ENCODE assay signal across 19 cellular contexts in the genomic region with DNA sequence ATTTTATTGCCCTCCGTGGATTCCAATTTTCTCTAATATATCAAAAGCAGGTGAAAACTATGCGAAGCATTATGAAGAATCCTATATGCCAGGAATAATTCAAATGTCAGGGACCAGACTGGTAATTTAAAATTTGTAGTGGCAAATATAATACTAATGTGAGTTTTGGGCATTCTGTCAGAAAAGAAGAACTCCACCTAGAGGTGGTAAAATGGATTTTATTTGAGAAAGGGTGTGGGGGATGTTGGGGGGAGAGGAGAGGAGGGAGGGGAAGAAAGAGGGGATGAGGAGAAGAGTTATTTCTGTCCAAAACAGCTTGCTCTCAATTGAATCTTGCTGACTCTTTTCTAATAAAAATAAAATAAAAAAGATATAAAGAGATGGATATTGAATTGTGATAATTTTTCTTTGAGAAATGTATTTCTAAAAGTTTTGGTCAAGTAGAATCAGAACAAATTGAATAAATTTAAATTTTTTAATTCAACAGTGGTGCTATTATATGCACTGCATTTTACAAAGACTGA.
DNase-seq lines count a peak whose midpoint lies in the region; ATAC-seq and TF ChIP-seq lines count a peak whose summit lies in the region.
"Had no signal": no experiment of that assay in that cellular context is flagged by ENCODE, and none has a peak within 500 bp of the region (broad histone marks: within the 10 kb centered on the region; RNA-seq: fewer than 3 reads in every experiment).

No MANE protein-coding gene starts in this region.

- no peaks in the 10 kb centered on the region for H3K79me1 ChIP-seq in mesendoderm (ENCODE audit: low read length)

- no peak overlapping the region for H3K4me2 ChIP-seq in mesendoderm (ENCODE audit: low read length)

- no peaks in the 10 kb centered on the region for H3K36me3 ChIP-seq in mesendoderm (ENCODE audit: control insufficient read depth, insufficient read depth, low read length)
- H3K36me3 ChIP-seq in left lung: no peaks in the 10 kb centered on the region
- H3K36me3 ChIP-seq: tibial artery had no signal

- H3K9me3 ChIP-seq in left lung: peaks cover 0 to 15% of the 10 kb centered on the region in 2 donors
- H3K9me3 ChIP-seq: tibial artery had no signal

- H3K27ac ChIP-seq in mesendoderm (ENCODE audit: low read depth, low read length) (no peak overlapping the region), left lung (no peak overlapping the region)
- H3K27ac ChIP-seq: parathyroid adenoma, tibial artery had no signal

- H3K4me3 ChIP-seq in mesendoderm (ENCODE audit: low read length) (no peak overlapping the region), left lung (no peak overlapping the region)
- H3K4me3 ChIP-seq: tibial artery had no signal

- H3K9ac ChIP-seq in mesendoderm (ENCODE audit: low read length): no peak overlapping the region
- H3K9ac ChIP-seq: parathyroid adenoma had no signal

- H2BK15ac ChIP-seq in mesendoderm (replicated peaks; ENCODE audit: low read depth): no peak overlapping the region

- intact Hi-C loops in left lung (cut with DNase I): no loop called here

- H3K56ac ChIP-seq in mesendoderm (ENCODE audit: low read length): no peak overlapping the region

- no peak overlapping the region for H3K18ac ChIP-seq in mesendoderm (ENCODE audit: low read length)

- no peaks in the 10 kb centered on the region for H3K4me1 ChIP-seq in mesendoderm (ENCODE audit: control insufficient read depth, low read depth, low read length)
- H3K4me1 ChIP-seq in left lung: no peaks in the 10 kb centered on the region
- H3K4me1 ChIP-seq: parathyroid adenoma, tibial artery had no signal

- TF ChIP-seq EP300 in Ishikawa (IDR thresholded peaks at IDR 0.05; ENCODE audit: borderline replicate concordance): no peak

- H3K23ac ChIP-seq in mesendoderm (ENCODE audit: low read length): no peak overlapping the region

- H2BK5ac ChIP-seq in mesendoderm (ENCODE audit: low read length): no peak overlapping the region

- DNase-seq in ELR (ENCODE audit: low read depth): peak; percentile 8
- DNase-seq in SK-MEL-5 (ENCODE audit: low read depth, low spot score): peak; percentile 37
- DNase-seq in mesendoderm: peak; percentile 28
- no peak for DNase-seq in left lung
- DNase-seq in NCI-H2227 treated with DMSO at 0.1 percent for 48 hours (lab: John Stamatoyannopoulos, UW): no peak
- DNase-seq: activated CD4-positive, alpha-beta T cell treated with anti-CD3 and anti-CD28 coated beads for 4 hours; islet precursor cell; KG1; naive B cell; NCI-H2171; NCI-H526 treated with DMSO at 0.1 percent for 48 hours; stimulated activated CD4-positive, alpha-beta T cell treated with anti-CD3 and anti-CD28 coated beads, Interleukin-1b, Interleukin-23, amount 100 ng/mL, for 48 hours; stimulated activated naive CD8-positive, alpha-beta T cell treated with anti-CD3 and anti-CD28 coated beads, Interleukin-15, Interleukin-2, amounts not matched to agents 100 U/mL and 50 U/mL, for 24 hours; tibial artery had no signal

- TF ChIP-seq RAD21 in Ishikawa (IDR thresholded peaks at IDR 0.05; ENCODE audit: low read depth): peak; percentile 9; the same call in 1 of the 2 replicates

- H3K79me2 ChIP-seq in mesendoderm (ENCODE audit: control insufficient read depth, insufficient read depth, low read length): no peaks in the 10 kb centered on the region
- H3K79me2 ChIP-seq: parathyroid adenoma had no signal

- no peak overlapping the region for H4K8ac ChIP-seq in mesendoderm (ENCODE audit: low read depth, low read length)

- WGBS in mesendoderm (ENCODE audit: extremely low coverage, insufficient coverage, low lambda C conversion rate): no CpG with 5 or more reads among the region's 2 CpGs

- H2AK5ac ChIP-seq in mesendoderm (ENCODE audit: low read length): no peak overlapping the region

- no peak for ATAC-seq in HG02798 (IDR thresholded peaks at IDR 0.05; ENCODE audit: poor library complexity, unreplicated experiment)
- no peak for ATAC-seq in left lung
- no peak for ATAC-seq in HG03196 (IDR thresholded peaks at IDR 0.05; ENCODE audit: unreplicated experiment)
- ATAC-seq: activated naive CD4-positive, alpha-beta T cell treated with anti-CD3 and anti-CD28 coated beads, Interleukin-2, amount 50 U/mL, for 72 hours; stimulated activated naive CD8-positive, alpha-beta T cell treated with anti-CD3 and anti-CD28 coated beads, Interleukin-15, Interleukin-2, amounts not matched to agents 100 U/mL and 50 U/mL, for 24 hours had no signal

- no peak for TF ChIP-seq CTCF in left lung (IDR thresholded peaks at IDR 0.05)

- H3K4ac ChIP-seq in mesendoderm (ENCODE audit: low read depth, low read length): no peak overlapping the region

- H2BK120ac ChIP-seq in mesendoderm (ENCODE audit: low read depth, low read length): no peak overlapping the region

- no peak overlapping the region for H4K5ac ChIP-seq in mesendoderm (ENCODE audit: low read length)

- in situ Hi-C loops in SK-MEL-5 (cut with HindIII; ENCODE audit: low pct_unique_long_range_greater_than_20kb, low sequenced_read_pairs): no loop called here

- H3K27me3 ChIP-seq in mesendoderm (ENCODE audit: insufficient read depth, low read length, poor library complexity): no peaks in the 10 kb centered on the region
- H3K27me3 ChIP-seq in left lung: no peaks in the 10 kb centered on the region
- H3K27me3 ChIP-seq: tibial artery had no signal

TF ChIP-seq in Ishikawa, 13 proteins besides CTCF, POLR2A, EP300 and RAD21:
- TF ChIP-seq YY1 (IDR thresholded peaks at IDR 0.05; ENCODE audit: low read depth) (no peak), CEBPB (IDR thresholded peaks at IDR 0.05) (no peak), TAF1 (IDR thresholded peaks at IDR 0.05; ENCODE audit: low read depth) (no peak), ZBTB7A (IDR thresholded peaks at IDR 0.05; ENCODE audit: low read depth) (no peak), CREB1 (IDR thresholded peaks at IDR 0.05; ENCODE audit: low read depth) (no peak), TCF12 (IDR thresholded peaks at IDR 0.05; ENCODE audit: low read depth) (no peak), TEAD4 (IDR thresholded peaks at IDR 0.05) (no peak), EGR1 (IDR thresholded peaks at IDR 0.05) (no peak), NFIC (IDR thresholded peaks at IDR 0.05) (no peak), FOXM1 (IDR thresholded peaks at IDR 0.05; ENCODE audit: borderline replicate concordance, low read depth) (no peak)
- TF ChIP-seq, protein P1, sequence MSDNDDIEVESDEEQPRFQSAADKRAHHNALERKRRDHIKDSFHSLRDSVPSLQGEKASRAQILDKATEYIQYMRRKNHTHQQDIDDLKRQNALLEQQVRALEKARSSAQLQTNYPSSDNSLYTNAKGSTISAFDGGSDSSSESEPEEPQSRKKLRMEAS (IDR thresholded peaks at IDR 0.05): no peak
- TF ChIP-seq, protein P2, sequence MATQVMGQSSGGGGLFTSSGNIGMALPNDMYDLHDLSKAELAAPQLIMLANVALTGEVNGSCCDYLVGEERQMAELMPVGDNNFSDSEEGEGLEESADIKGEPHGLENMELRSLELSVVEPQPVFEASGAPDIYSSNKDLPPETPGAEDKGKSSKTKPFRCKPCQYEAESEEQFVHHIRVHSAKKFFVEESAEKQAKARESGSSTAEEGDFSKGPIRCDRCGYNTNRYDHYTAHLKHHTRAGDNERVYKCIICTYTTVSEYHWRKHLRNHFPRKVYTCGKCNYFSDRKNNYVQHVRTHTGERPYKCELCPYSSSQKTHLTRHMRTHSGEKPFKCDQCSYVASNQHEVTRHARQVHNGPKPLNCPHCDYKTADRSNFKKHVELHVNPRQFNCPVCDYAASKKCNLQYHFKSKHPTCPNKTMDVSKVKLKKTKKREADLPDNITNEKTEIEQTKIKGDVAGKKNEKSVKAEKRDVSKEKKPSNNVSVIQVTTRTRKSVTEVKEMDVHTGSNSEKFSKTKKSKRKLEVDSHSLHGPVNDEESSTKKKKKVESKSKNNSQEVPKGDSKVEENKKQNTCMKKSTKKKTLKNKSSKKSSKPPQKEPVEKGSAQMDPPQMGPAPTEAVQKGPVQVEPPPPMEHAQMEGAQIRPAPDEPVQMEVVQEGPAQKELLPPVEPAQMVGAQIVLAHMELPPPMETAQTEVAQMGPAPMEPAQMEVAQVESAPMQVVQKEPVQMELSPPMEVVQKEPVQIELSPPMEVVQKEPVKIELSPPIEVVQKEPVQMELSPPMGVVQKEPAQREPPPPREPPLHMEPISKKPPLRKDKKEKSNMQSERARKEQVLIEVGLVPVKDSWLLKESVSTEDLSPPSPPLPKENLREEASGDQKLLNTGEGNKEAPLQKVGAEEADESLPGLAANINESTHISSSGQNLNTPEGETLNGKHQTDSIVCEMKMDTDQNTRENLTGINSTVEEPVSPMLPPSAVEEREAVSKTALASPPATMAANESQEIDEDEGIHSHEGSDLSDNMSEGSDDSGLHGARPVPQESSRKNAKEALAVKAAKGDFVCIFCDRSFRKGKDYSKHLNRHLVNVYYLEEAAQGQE (IDR thresholded peaks at IDR 0.05; ENCODE audit: low read depth): no peak
- TF ChIP-seq, protein P3, sequence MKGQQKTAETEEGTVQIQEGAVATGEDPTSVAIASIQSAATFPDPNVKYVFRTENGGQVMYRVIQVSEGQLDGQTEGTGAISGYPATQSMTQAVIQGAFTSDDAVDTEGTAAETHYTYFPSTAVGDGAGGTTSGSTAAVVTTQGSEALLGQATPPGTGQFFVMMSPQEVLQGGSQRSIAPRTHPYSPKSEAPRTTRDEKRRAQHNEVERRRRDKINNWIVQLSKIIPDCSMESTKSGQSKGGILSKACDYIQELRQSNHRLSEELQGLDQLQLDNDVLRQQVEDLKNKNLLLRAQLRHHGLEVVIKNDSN (IDR thresholded peaks at IDR 0.05): no peak

Comparison
In these comparisons a context has a peak if more than half of its experiments do, and no peak if none do; other contexts are left out.
1. DNase-seq: peak in ELR (single experiment), SK-MEL-5 (single experiment) and mesendoderm (single experiment); none in left lung (0 of 2) and NCI-H2227 treated with DMSO at 0.1 percent for 48 hours (single experiment).